Comparison of ENCODE assay signal across 21 cellular contexts in the genomic region with DNA sequence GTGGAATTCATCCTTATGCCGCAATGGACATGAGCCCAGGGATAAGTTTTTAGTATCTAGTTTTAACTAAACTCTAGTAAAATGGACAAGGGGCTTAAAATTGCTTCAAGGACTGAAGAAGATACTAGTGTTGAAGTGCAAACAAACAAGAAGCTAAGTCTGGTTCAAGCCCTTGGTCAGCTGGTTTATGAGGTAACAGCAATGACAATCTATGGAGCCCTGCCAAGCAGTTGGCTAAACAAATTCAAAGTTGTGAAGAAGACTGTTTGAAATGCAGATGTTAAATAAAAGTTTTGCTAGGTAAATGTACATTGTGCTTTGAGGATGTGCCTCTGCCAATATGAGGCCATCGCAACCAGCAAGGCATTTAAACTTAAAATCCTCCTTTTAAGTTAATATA.
"Had no signal": no experiment of that assay in that cellular context is flagged by ENCODE, and none has a peak within 500 bp of the region (broad histone marks: within the 10 kb centered on the region; RNA-seq: fewer than 3 reads in every experiment).

No MANE protein-coding gene starts in this region.

- H3K36me3 Mint-ChIP-seq: memory B cell; natural killer cell treated with Interleukin-12 subunit alpha and Interleukin-12 subunit beta and Interleukin-15 and Interleukin-18, amount 100 ng/mL, for 72 hours; stimulated activated naive B cell treated with anti-CD40 and anti-IgM and Interleukin-4, amounts not matched to agents 10 μg/mL and 1 μg/mL and 100 μg/mL, for 72 hours had no signal

- H3K27me3 Mint-ChIP-seq: activated T-helper 17 cell treated with anti-CD3 and anti-CD28 coated beads, Interleukin-2, amount 50 U/mL, for 72 hours had no signal

- H3K4me1 Mint-ChIP-seq: activated naive CD8-positive, alpha-beta T cell treated with anti-CD3 and anti-CD28 coated beads, Interleukin-2, amount 50 U/mL, for 24 hours; activated T-helper 17 cell treated with anti-CD3 and anti-CD28 coated beads, Interleukin-2, amount 50 U/mL, for 72 hours; memory B cell; stimulated activated naive B cell treated with anti-CD40 and anti-IgM and Interleukin-4, amounts not matched to agents 10 μg/mL and 1 μg/mL and 100 μg/mL, for 72 hours had no signal

- H3K36me3 ChIP-seq: esophagus squamous epithelium, left ventricle myocardium inferior, right atrium auricular region, thyroid gland had no signal

- DNase-seq: activated CD4-positive, alpha-beta T cell treated with anti-CD3 and anti-CD28 coated beads, Interleukin-2, amount 50 U/mL, for 4 hours; activated CD4-positive, CD25-positive, alpha-beta regulatory T cell treated with anti-CD3 and anti-CD28 coated beads, Interleukin-2, amount 50 U/mL, for 72 hours; activated naive CD4-positive, alpha-beta T cell treated with anti-CD3 and anti-CD28 coated beads for 36 hours; activated naive CD8-positive, alpha-beta T cell treated with anti-CD3 and anti-CD28 coated beads, Interleukin-2, amount 50 U/mL, for 24 hours; central memory CD4-positive, alpha-beta T cell; effector CD4-positive, alpha-beta T cell; esophagus squamous epithelium; islet precursor cell; left ventricle myocardium inferior; nucleus accumbens; posterior cingulate gyrus; stimulated activated CD4-positive, alpha-beta T cell treated with anti-CD3 and anti-CD28 coated beads, Interleukin-2, amount 100 ng/mL, for 48 hours; stimulated activated naive B cell treated with anti-CD40 and anti-IgM and Interleukin-4, amounts not matched to agents 10 μg/mL and 1 μg/mL and 100 μg/mL, for 72 hours; T-helper 9 cell; thyroid gland had no signal

- H3K4me1 ChIP-seq: right atrium auricular region, thyroid gland had no signal

- ATAC-seq: activated naive CD8-positive, alpha-beta T cell treated with anti-CD3 and anti-CD28 coated beads, Interleukin-2, amount 50 U/mL, for 24 hours; activated T-helper 17 cell treated with anti-CD3 and anti-CD28 coated beads, Interleukin-2, amount 50 U/mL, for 72 hours; natural killer cell treated with Interleukin-12 subunit alpha and Interleukin-12 subunit beta and Interleukin-15 and Interleukin-18, amount 100 ng/mL, for 72 hours; stimulated activated naive B cell treated with anti-CD40 and anti-IgM and Interleukin-4, amounts not matched to agents 10 μg/mL and 1 μg/mL and 100 μg/mL, for 72 hours had no signal

- H3K9me3 ChIP-seq: esophagus squamous epithelium, left ventricle myocardium inferior, right atrium auricular region, thyroid gland had no signal

- H3K9me3 Mint-ChIP-seq: activated naive CD4-positive, alpha-beta T cell treated with anti-CD3 and anti-CD28 coated beads for 36 hours; activated naive CD8-positive, alpha-beta T cell treated with anti-CD3 and anti-CD28 coated beads, Interleukin-2, amount 50 U/mL, for 24 hours; activated T-helper 17 cell treated with anti-CD3 and anti-CD28 coated beads, Interleukin-2, amount 50 U/mL, for 72 hours; memory B cell; natural killer cell treated with Interleukin-12 subunit alpha and Interleukin-12 subunit beta and Interleukin-15 and Interleukin-18, amount 100 ng/mL, for 72 hours; stimulated activated naive B cell treated with anti-CD40 and anti-IgM and Interleukin-4, amounts not matched to agents 10 μg/mL and 1 μg/mL and 100 μg/mL, for 72 hours had no signal

- H3K27me3 ChIP-seq: esophagus squamous epithelium, right atrium auricular region, thyroid gland had no signal

- H3K27ac ChIP-seq: coronary artery, left ventricle myocardium inferior, right atrium auricular region, thyroid gland had no signal

- H3K4me3 Mint-ChIP-seq: activated naive CD4-positive, alpha-beta T cell treated with anti-CD3 and anti-CD28 coated beads for 36 hours; activated naive CD8-positive, alpha-beta T cell treated with anti-CD3 and anti-CD28 coated beads, Interleukin-2, amount 50 U/mL, for 24 hours; activated T-helper 17 cell treated with anti-CD3 and anti-CD28 coated beads, Interleukin-2, amount 50 U/mL, for 72 hours; memory B cell; natural killer cell treated with Interleukin-12 subunit alpha and Interleukin-12 subunit beta and Interleukin-15 and Interleukin-18, amount 100 ng/mL, for 72 hours; stimulated activated naive B cell treated with anti-CD40 and anti-IgM and Interleukin-4, amounts not matched to agents 10 μg/mL and 1 μg/mL and 100 μg/mL, for 72 hours had no signal

- H3K27ac Mint-ChIP-seq: activated naive CD4-positive, alpha-beta T cell treated with anti-CD3 and anti-CD28 coated beads for 36 hours; activated naive CD8-positive, alpha-beta T cell treated with anti-CD3 and anti-CD28 coated beads, Interleukin-2, amount 50 U/mL, for 24 hours; activated T-helper 17 cell treated with anti-CD3 and anti-CD28 coated beads, Interleukin-2, amount 50 U/mL, for 72 hours; memory B cell; natural killer cell treated with Interleukin-12 subunit alpha and Interleukin-12 subunit beta and Interleukin-15 and Interleukin-18, amount 100 ng/mL, for 72 hours; stimulated activated naive B cell treated with anti-CD40 and anti-IgM and Interleukin-4, amounts not matched to agents 10 μg/mL and 1 μg/mL and 100 μg/mL, for 72 hours had no signal

- FAIRE-seq: endothelial cell of umbilical vein had no signal

- H3K4me3 ChIP-seq: coronary artery, esophagus squamous epithelium, left ventricle myocardium inferior, right atrium auricular region, thyroid gland had no signal
